Comparison of ENCODE assay signal across 8 cellular contexts in genomic region chr6:93721386-93722048, GRCh38.
DNase-seq lines count a peak whose midpoint lies in the region; ATAC-seq and TF ChIP-seq lines count a peak whose summit lies in the region.

No MANE protein-coding gene starts in this region.

- H3K4me1 Mint-ChIP-seq in endothelial cell (ENCODE audit: unreplicated experiment) (peaks cover 8% of the 10 kb centered on the region), immature natural killer cell (no peaks in the 10 kb centered on the region)

- H3K27ac Mint-ChIP-seq in endothelial cell (ENCODE audit: unreplicated experiment) (no peak overlapping the region), immature natural killer cell (no peak overlapping the region)

- no peak for ATAC-seq in HG03460 (IDR thresholded peaks at IDR 0.05; ENCODE audit: unreplicated experiment)
- no peak for ATAC-seq in HG02884 (IDR thresholded peaks at IDR 0.05; ENCODE audit: unreplicated experiment)

- H3K9me3 Mint-ChIP-seq in endothelial cell (ENCODE audit: unreplicated experiment) = no peaks in the 10 kb centered on the region
- H3K9me3 Mint-ChIP-seq in immature natural killer cell = peaks cover 5 to 43% (median 18%) of the 10 kb centered on the region in 6 donors

- H3K36me3 Mint-ChIP-seq in endothelial cell (ENCODE audit: low read depth, unreplicated experiment) (no peaks in the 10 kb centered on the region), immature natural killer cell (no peaks in the 10 kb centered on the region)

- peak; percentile 42 for TF ChIP-seq CTCF in endothelial cell (IDR thresholded peaks at IDR 0.05; ENCODE audit: unreplicated experiment)

- H3K4me3 Mint-ChIP-seq in endothelial cell (ENCODE audit: unreplicated experiment) = no peak overlapping the region
- H3K4me3 Mint-ChIP-seq in immature natural killer cell = no peak overlapping the region

- H3K27me3 Mint-ChIP-seq in endothelial cell (ENCODE audit: unreplicated experiment) (no peaks in the 10 kb centered on the region), immature natural killer cell (ENCODE audit: low read depth in 3 of 3) (peaks cover 0 to 3% (median 0%) of the 10 kb centered on the region in 3 donors)

- DNase-seq in DMS 273 (lab: John Stamatoyannopoulos, UW; ENCODE audit: unreplicated experiment) (peak; percentile 23), DMS 273 treated with DMSO at 0.1 percent for 48 hours (lab: John Stamatoyannopoulos, UW) (no peak), NCI-H446 treated with DMSO at 0.1 percent for 48 hours (lab: John Stamatoyannopoulos, UW) (peak; percentile 20), endothelial cell (ENCODE audit: low spot score) (peak; percentile 30), putamen (ENCODE audit: low spot score) (peak; percentile 7), immature natural killer cell (no peak)

Comparison
In these comparisons a context has a peak if more than half of its experiments do, and no peak if none do; other contexts are left out.
1. DNase-seq: peak in DMS 273 (single experiment), NCI-H446 treated with DMSO at 0.1 percent for 48 hours (single experiment), endothelial cell (single experiment) and putamen (single experiment); none in DMS 273 treated with DMSO at 0.1 percent for 48 hours (single experiment) and immature natural killer cell (0 of 3).